ENCODE assay signal across 9 cellular contexts in genomic region chr15:55221090-55222011, GRCh38. TPM values are rescaled to one million over a fixed set of nuclear protein-coding genes. Genes with fewer than 3 reads are reported as not detected.
DNase-seq lines count a peak whose midpoint lies in the region; ATAC-seq and TF ChIP-seq lines count a peak whose summit lies in the region.
"Had no signal": no experiment of that assay in that cellular context is flagged by ENCODE, and none has a peak within 500 bp of the region (broad histone marks: within the 10 kb centered on the region; RNA-seq: fewer than 3 reads in every experiment).

No MANE protein-coding gene starts in this region.

- WGBS in heart right ventricle, 2 donors = 67 to 68% methylated on average over 6 of the region's 6 CpGs
- 71% methylated on average over 6 of the region's 6 CpGs for WGBS in prostate gland

- no peak for ATAC-seq in CD4-positive, alpha-beta T cell (ENCODE audit: poor library complexity)
- ATAC-seq in GM19463 (IDR thresholded peaks at IDR 0.05; ENCODE audit: unreplicated experiment) (peak; percentile 43), heart right ventricle (peak in 7 of 8 donors; percentile 38 to 87 (median 67))
- ATAC-seq in activated T-cell treated with anti-CD3 and anti-CD28 coated beads, Interleukin-2, amount 50 U/mL, for 4 hours = peak; percentile 46 to 58
- ATAC-seq: Panc1 had no signal

- H3K4me3 Mint-ChIP-seq in CD4-positive, alpha-beta T cell = no peak overlapping the region
- H3K4me3 Mint-ChIP-seq in activated T-cell treated with anti-CD3 and anti-CD28 coated beads, Interleukin-2, amount 50 U/mL, for 4 hours = peak overlapping the region; percentile 27
- peak overlapping the region; percentile 65 for H3K4me3 Mint-ChIP-seq in stimulated activated naive CD8-positive, alpha-beta T cell treated with anti-CD3 and anti-CD28 coated beads, Interleukin-15, Interleukin-2, amounts not matched to agents 100 ng/mL and 50 ng/mL, for 24 hours

- no peak for TF ChIP-seq CTCF in CD4-positive, alpha-beta T cell (IDR thresholded peaks at IDR 0.05)
- TF ChIP-seq CTCF in heart right ventricle (IDR thresholded peaks at IDR 0.05) (no peak), prostate gland (IDR thresholded peaks at IDR 0.05) (no peak)

- TF ChIP-seq POLR2A in prostate gland (IDR thresholded peaks at IDR 0.05) = no peak

- 0 out of 2 replicates have a peak, but pooled peaks cover 4% of the 10 kb centered on the region for H3K36me3 ChIP-seq in KOPT-K1 (ENCODE audit: insufficient read depth, low read length)
- H3K36me3 ChIP-seq in heart right ventricle = peaks cover 0 to 53% (median 0%) of the 10 kb centered on the region in 9 donors
- H3K36me3 ChIP-seq in prostate gland = no peaks in the 10 kb centered on the region

- H3K9me3 ChIP-seq in CD4-positive, alpha-beta T cell (ENCODE audit: control insufficient read depth, low read length) = no peaks in the 10 kb centered on the region
- H3K9me3 ChIP-seq in KOPT-K1 (ENCODE audit: insufficient read depth, low read length, poor library complexity, severe bottlenecking) (no peaks in the 10 kb centered on the region), heart right ventricle (no peaks in the 10 kb centered on the region), prostate gland (no peaks in the 10 kb centered on the region)

- H3K4me1 ChIP-seq in heart right ventricle = peaks cover 0 to 78% (median 0%) of the 10 kb centered on the region in 9 donors
- H3K4me1 ChIP-seq in prostate gland (replicated peaks) = no peaks in the 10 kb centered on the region

- H3K27me3 ChIP-seq in CD4-positive, alpha-beta T cell (ENCODE audit: control insufficient read depth, insufficient read depth, low read length) = no peaks in the 10 kb centered on the region
- H3K27me3 ChIP-seq in heart right ventricle (no peaks in the 10 kb centered on the region), prostate gland (replicated peaks; ENCODE audit: insufficient read depth) (no peaks in the 10 kb centered on the region)

- H3K27ac Mint-ChIP-seq in CD4-positive, alpha-beta T cell = peak overlapping the region; percentile 18
- H3K27ac Mint-ChIP-seq in stimulated activated naive CD8-positive, alpha-beta T cell treated with anti-CD3 and anti-CD28 coated beads, Interleukin-15, Interleukin-2, amounts not matched to agents 100 ng/mL and 50 ng/mL, for 24 hours = peak overlapping the region; percentile 93

- H3K27me3 Mint-ChIP-seq in CD4-positive, alpha-beta T cell = no peaks in the 10 kb centered on the region
- no peaks in the 10 kb centered on the region for H3K27me3 Mint-ChIP-seq in activated T-cell treated with anti-CD3 and anti-CD28 coated beads, Interleukin-2, amount 50 U/mL, for 4 hours (ENCODE audit: low read depth)
- H3K27me3 Mint-ChIP-seq in stimulated activated naive CD8-positive, alpha-beta T cell treated with anti-CD3 and anti-CD28 coated beads, Interleukin-15, Interleukin-2, amounts not matched to agents 100 ng/mL and 50 ng/mL, for 24 hours = no peaks in the 10 kb centered on the region

- no peaks in the 10 kb centered on the region for H3K9me3 Mint-ChIP-seq in CD4-positive, alpha-beta T cell
- H3K9me3 Mint-ChIP-seq in activated T-cell treated with anti-CD3 and anti-CD28 coated beads, Interleukin-2, amount 50 U/mL, for 4 hours = no peaks in the 10 kb centered on the region
- no peaks in the 10 kb centered on the region for H3K9me3 Mint-ChIP-seq in stimulated activated naive CD8-positive, alpha-beta T cell treated with anti-CD3 and anti-CD28 coated beads, Interleukin-15, Interleukin-2, amounts not matched to agents 100 ng/mL and 50 ng/mL, for 24 hours

- POLR2A ChIA-PET in CD4-positive, alpha-beta T cell (lab: Charles Lee) = interaction anchor here (1.2 to 2.4 kb wide), 2 partner anchors 25 to 98 kb away, joined by 4 to 8 read pairs; partner anchors contain the start of genes PIGB, PIGBOS1 and RSL24D1

- CTCF ChIA-PET in CD4-positive, alpha-beta T cell (lab: Charles Lee) = interaction anchor here (1.1 kb wide), 1 partner anchor 46 kb away, joined by 3 read pairs; no protein-coding TSS in a partner anchor

- intact Hi-C loops in CD4-positive, alpha-beta T cell (cut with DNase I, micrococcal nuclease) = loop anchor here in 1 of 2 experiments (1.0 kb wide), 1 partner anchor 69 kb away; no protein-coding TSS in a partner anchor
- intact Hi-C loops in heart right ventricle (cut with DNase I) (loop anchor here in 2 of 10 donors (2.0 to 10.0 kb wide), 2 partner anchors 67 to 213 kb away; partner anchors contain the start of gene RAB27A (in 1 of the 2)), prostate gland (cut with DNase I) (no loop called here)

- no peaks in the 10 kb centered on the region for H3K36me3 Mint-ChIP-seq in CD4-positive, alpha-beta T cell (ENCODE audit: low read depth)
- peaks cover 33% of the 10 kb centered on the region for H3K36me3 Mint-ChIP-seq in activated T-cell treated with anti-CD3 and anti-CD28 coated beads, Interleukin-2, amount 50 U/mL, for 4 hours (ENCODE audit: insufficient read depth)
- peaks cover 72% of the 10 kb centered on the region for H3K36me3 Mint-ChIP-seq in stimulated activated naive CD8-positive, alpha-beta T cell treated with anti-CD3 and anti-CD28 coated beads, Interleukin-15, Interleukin-2, amounts not matched to agents 100 ng/mL and 50 ng/mL, for 24 hours (ENCODE audit: low read depth)

- DNase-seq in CD4-positive, alpha-beta T cell = no peak
- DNase-seq in activated T-cell treated with anti-CD3 and anti-CD28 coated beads, Interleukin-2, amount 50 U/mL, for 4 hours = no peak
- DNase-seq in heart right ventricle (no peak), prostate gland (ENCODE audit: low spot score) (no peak), OCI-M2 (lab: John Stamatoyannopoulos, UW; ENCODE audit: unreplicated experiment) (no peak)

- no peak overlapping the region for H3K27ac ChIP-seq in CD4-positive, alpha-beta T cell (ENCODE audit: low read depth, low read length)
- peak overlapping the region; percentile 26 for H3K27ac ChIP-seq in KOPT-K1 (ENCODE audit: low read depth, low read length, poor library complexity, severe bottlenecking)
- H3K27ac ChIP-seq in heart right ventricle = peak overlapping the region in 3 of 10 donors; percentile 10 to 91 (median 48)
- H3K27ac ChIP-seq in prostate gland = peak overlapping the region in 1 of 2 donors; percentile 38

- H3K4me3 ChIP-seq in heart right ventricle = peak overlapping the region in 1 of 10 donors; percentile 18
- no peak overlapping the region for H3K4me3 ChIP-seq in prostate gland

- peaks cover 66% of the 10 kb centered on the region for H3K4me1 Mint-ChIP-seq in CD4-positive, alpha-beta T cell (ENCODE audit: low read depth)
- H3K4me1 Mint-ChIP-seq in activated T-cell treated with anti-CD3 and anti-CD28 coated beads, Interleukin-2, amount 50 U/mL, for 4 hours (ENCODE audit: low read depth) = peaks cover 67% of the 10 kb centered on the region
- peaks cover 84% of the 10 kb centered on the region for H3K4me1 Mint-ChIP-seq in stimulated activated naive CD8-positive, alpha-beta T cell treated with anti-CD3 and anti-CD28 coated beads, Interleukin-15, Interleukin-2, amounts not matched to agents 100 ng/mL and 50 ng/mL, for 24 hours (ENCODE audit: low read depth)

RNA-seq across cellular contexts. Expression of gene RSL24D1, which starts 24.6 kb away (rescaled TPM):
- total RNA-seq in CD4-positive, alpha-beta T cell = 100 to 1,000 TPM; 163 to 164 TPM
- 100 to 1,000 TPM; 182 to 211 (median 191) TPM for total RNA-seq in activated T-cell treated with anti-CD3 and anti-CD28 coated beads, Interleukin-2, amount 50 U/mL, for 4 hours
- 10 to 100 TPM; 38.0 to 53.1 (median 40.5) TPM for total RNA-seq in heart right ventricle
- polyA plus RNA-seq in heart right ventricle = 10 to 100 TPM; 32.3 to 44.2 TPM
- total RNA-seq in prostate gland = 10 to 100 TPM; 51.5 to 64.0 TPM
